8 cellular contexts compared by ENCODE assay signal in genomic region chr4:109815151-109816081, GRCh38. TPM values are rescaled to one million over a fixed set of nuclear protein-coding genes. Genes with fewer than 3 reads are reported as not detected.
DNase-seq lines count a peak whose midpoint lies in the region; ATAC-seq, FAIRE-seq and TF ChIP-seq lines count a peak whose summit lies in the region.

GAR1 (plus strand) TSS chr4:109815762; CDS start chr4:109816165, 403 bp downstream.

- no peaks in the 10 kb centered on the region for H4K20me1 ChIP-seq in OCI-LY1 (ENCODE audit: insufficient read depth, low read length)
- no peaks in the 10 kb centered on the region for H4K20me1 ChIP-seq in endothelial cell of umbilical vein (replicated peaks; ENCODE audit: control insufficient read depth, extremely low read depth, insufficient read depth, low read length)

- 1% methylated on average over 53 of the region's 53 CpGs for WGBS in HUES64

- BruUV-seq in Calu3 (replicated peaks; lab: Mats Ljungman, UMichigan) (no TSS peak), endothelial cell of umbilical vein (replicated peaks; lab: Mats Ljungman, UMichigan) (TSS peak; percentile 43)

- H3K27me3 ChIP-seq in HUES64 (ENCODE audit: insufficient read depth, low read length) (no peaks in the 10 kb centered on the region), OCI-LY1 (ENCODE audit: insufficient read depth, low read length) (no peaks in the 10 kb centered on the region), endothelial cell of umbilical vein (ENCODE audit: control insufficient read depth in 2 of 2, insufficient read depth in 2 of 2, low read length in 2 of 2) (no peaks in the 10 kb centered on the region)

- TF ChIP-seq POLR2A in endothelial cell of umbilical vein (IDR thresholded peaks at IDR 0.05; ENCODE audit: low read depth, low read length), result peak; percentile 52

- peaks cover 41% of the 10 kb centered on the region for H3K36me3 Mint-ChIP-seq in Calu3 (ENCODE audit: insufficient read depth, unreplicated experiment)

- FAIRE-seq in endothelial cell of umbilical vein (lab: Jason Lieb, UNC), result peak; percentile 97

- CTCF ChIA-PET in Calu3 (lab: Charles Lee) (no interaction called here), endothelial cell of umbilical vein (lab: Charles Lee) (interaction anchor here (0.8 to 1.6 kb wide), 6 partner anchors 10 to 388 kb away, joined by 3 to 5 read pairs (median 5); partner anchors contain the start of genes CFI and SEC24B)

- H3K9me3 ChIP-seq in HUES64 (ENCODE audit: insufficient read depth, low read depth, low read length), result no peaks in the 10 kb centered on the region
- no peaks in the 10 kb centered on the region for H3K9me3 ChIP-seq in OCI-LY1 (ENCODE audit: low read length)
- no peaks in the 10 kb centered on the region for H3K9me3 ChIP-seq in endothelial cell of umbilical vein (replicated peaks; ENCODE audit: control insufficient read depth, insufficient read depth, low read length)

- no peaks in the 10 kb centered on the region for H3K9me3 Mint-ChIP-seq in Calu3 (ENCODE audit: low read depth, unreplicated experiment)

- H3K4me1 Mint-ChIP-seq in Calu3 (ENCODE audit: low read depth, unreplicated experiment), result peaks cover 24% of the 10 kb centered on the region

- DNase-seq in Calu3 (peak; percentile 79), endothelial cell of umbilical vein (ENCODE audit: low read depth, low spot score) (peak; percentile 94), midbrain (lab: John Stamatoyannopoulos, UW) (peak; percentile 92)
- peak; percentile 86 for DNase-seq in activated CD8-positive, alpha-beta memory T cell treated with anti-CD3 and anti-CD28 coated beads, Interleukin-2, amount 50 U/mL, for 4 hours
- peak; percentile 69 to 75 for DNase-seq in stimulated activated CD8-positive, alpha-beta memory T cell treated with anti-CD3 and anti-CD28 coated beads, Interleukin-2, amount 100 ng/mL, for 1 hour (ENCODE audit: low read depth in 2 of 2)

- TF ChIP-seq CTCF in Calu3 (IDR thresholded peaks at IDR 0.05; ENCODE audit: unreplicated experiment), result no peak
- TF ChIP-seq CTCF in OCI-LY1 (IDR thresholded peaks at IDR 0.05; ENCODE audit: low read length), result no peak
- no peak for TF ChIP-seq CTCF in endothelial cell of umbilical vein (IDR thresholded peaks at IDR 0.05; ENCODE audit: extremely low read depth in 1 of 2, insufficient read depth in 1 of 2, low read depth in 1 of 2, low read length in 2 of 2)

- no peaks in the 10 kb centered on the region for H3K9me1 ChIP-seq in endothelial cell of umbilical vein (replicated peaks; ENCODE audit: control insufficient read depth, extremely low read depth, insufficient read depth, low read length)

- POLR2A ChIA-PET in endothelial cell of umbilical vein (lab: Charles Lee), result interaction anchor here (0.9 kb wide), 1 partner anchor 113 kb away, joined by 3 read pairs; no protein-coding TSS in a partner anchor

- H3K9me2 ChIP-seq in OCI-LY1 (ENCODE audit: low read depth, low read length), result no peaks in the 10 kb centered on the region

- H3K36me3 ChIP-seq in HUES64 (ENCODE audit: insufficient read depth, low read length) (peaks cover 35% of the 10 kb centered on the region), OCI-LY1 (ENCODE audit: insufficient read depth, low read length) (peaks cover 29% of the 10 kb centered on the region), endothelial cell of umbilical vein (ENCODE audit: control insufficient read depth in 2 of 2, extremely low read depth in 1 of 2, insufficient read depth in 2 of 2, low read length in 2 of 2) (peaks cover 0 to 8% of the 10 kb centered on the region in 2 experiments)

- H3K27me3 Mint-ChIP-seq in Calu3 (ENCODE audit: unreplicated experiment), result no peaks in the 10 kb centered on the region

- peak within 1 kb of the TSS; percentile 75 for H3K27ac Mint-ChIP-seq in Calu3 (ENCODE audit: unreplicated experiment)

- H3F3A ChIP-seq in OCI-LY1 (ENCODE audit: insufficient read depth, low read length), result no peaks in the 10 kb centered on the region

- dilution Hi-C loops in endothelial cell of umbilical vein (cut with MboI; ENCODE audit: extremely low pct_ligation_motif_present, low sequenced_read_pairs), result no loop called here

- ATAC-seq in GM21447 (IDR thresholded peaks at IDR 0.05; ENCODE audit: unreplicated experiment), result peak; percentile 98

- peak within 1 kb of the TSS; percentile 94 for H3K4me3 ChIP-seq in HUES64 (ENCODE audit: low read length)
- peak within 1 kb of the TSS; percentile 86 for H3K4me3 ChIP-seq in OCI-LY1 (ENCODE audit: low read depth, low read length, poor library complexity, severe bottlenecking)
- H3K4me3 ChIP-seq in endothelial cell of umbilical vein (replicated peaks in 1 of 3; ENCODE audit: insufficient read depth in 1 of 3, low read depth in 1 of 3, low read length in 3 of 3), result peak within 1 kb of the TSS; percentile 35 to 92 (median 70)

- H2AFZ ChIP-seq in OCI-LY1 (ENCODE audit: low read length) (peak within 1 kb of the TSS; percentile 97), endothelial cell of umbilical vein (ENCODE audit: low read depth, low read length) (peak within 1 kb of the TSS; percentile 89)

- H3K4me3 Mint-ChIP-seq in Calu3 (ENCODE audit: low read depth, unreplicated experiment), result peak within 1 kb of the TSS; percentile 78

- peaks cover 14% of the 10 kb centered on the region; the same call in 1 of the 2 replicates for H3K79me2 ChIP-seq in OCI-LY1 (ENCODE audit: insufficient read depth, low read length)
- peaks cover 28% of the 10 kb centered on the region for H3K79me2 ChIP-seq in endothelial cell of umbilical vein (ENCODE audit: control insufficient read depth, insufficient read depth, low read length)

- H3K4me1 ChIP-seq in HUES64 (ENCODE audit: insufficient read depth, low read length) (peaks cover 14% of the 10 kb centered on the region), OCI-LY1 (ENCODE audit: insufficient read depth, low read length, severe bottlenecking) (peaks cover 21% of the 10 kb centered on the region), endothelial cell of umbilical vein (ENCODE audit: control insufficient read depth, extremely low read depth, insufficient read depth, low read length) (peaks cover 13% of the 10 kb centered on the region)

- H3K9ac ChIP-seq in HUES64 (ENCODE audit: low read depth, low read length) (peak within 1 kb of the TSS; percentile 94), OCI-LY1 (ENCODE audit: low read length) (peak within 1 kb of the TSS; percentile 89), endothelial cell of umbilical vein (replicated peaks; ENCODE audit: extremely low read depth, insufficient read depth, low read length) (peak within 1 kb of the TSS; percentile 68)

- intact Hi-C loops in Calu3 (cut with micrococcal nuclease; ENCODE audit: unreplicated experiment) (loop anchor here (1.0 to 5.0 kb wide), 2 partner anchors 113 to 163 kb away; partner anchors contain the start of gene CASP6), endothelial cell of umbilical vein (cut with micrococcal nuclease) (loop anchor here (1.0 to 10.0 kb wide), 6 partner anchors 11 to 1141 kb away; partner anchors contain the start of genes CASP6, PLA2G12A and SEC24B)

- peak within 1 kb of the TSS; percentile 83 for H3K27ac ChIP-seq in HUES64 (ENCODE audit: low read depth, low read length)
- peak within 1 kb of the TSS; percentile 47 for H3K27ac ChIP-seq in OCI-LY1 (ENCODE audit: low read depth, low read length, poor library complexity, severe bottlenecking)
- peak within 1 kb of the TSS; percentile 67 for H3K27ac ChIP-seq in endothelial cell of umbilical vein (ENCODE audit: insufficient read depth, low read depth, low read length)

- H3K4me2 ChIP-seq in OCI-LY1 (ENCODE audit: low read length) (peak within 1 kb of the TSS; percentile 90), endothelial cell of umbilical vein (ENCODE audit: insufficient read depth, low read length) (peak within 1 kb of the TSS; percentile 87)

TF ChIP-seq in endothelial cell of umbilical vein, 7 proteins besides CTCF, POLR2A, EP300 and RAD21:
- TF ChIP-seq GATA2 (IDR thresholded peaks at IDR 0.05; ENCODE audit: insufficient read depth, insufficient read length, low read depth, low read length) (no peak), MYC (IDR thresholded peaks at IDR 0.05; ENCODE audit: low read depth, low read length) (peak; percentile 92), EZH2 (IDR thresholded peaks at IDR 0.05; ENCODE audit: borderline replicate concordance, low read depth, low read length, severe bottlenecking) (no peak), POLR2AphosphoS5 (IDR thresholded peaks at IDR 0.05; ENCODE audit: insufficient read depth, low read depth, low read length) (peak; percentile 25), FOS (IDR thresholded peaks at IDR 0.05; ENCODE audit: borderline replicate concordance, insufficient read depth, low read length) (no peak), JUN (IDR thresholded peaks at IDR 0.05; ENCODE audit: borderline replicate concordance, insufficient read depth, insufficient read length, low read depth) (no peak), MAX (IDR thresholded peaks at IDR 0.05; ENCODE audit: insufficient read depth, insufficient read length) (peak; percentile 84)

RNA-seq across cellular contexts. Expression of gene GAR1, which starts in this region (rescaled TPM):
- total RNA-seq in Calu3 (2022) (20.8 and 23.7 TPM in 2 replicates), endothelial cell of umbilical vein (27.7 and 29.1 TPM in 2 replicates)
- 43.3 TPM for polyA plus RNA-seq in HUES64 (2013, experiment 1 of 2)
- polyA plus RNA-seq in HUES64 (2013, experiment 2 of 2), result 42.3 TPM
- polyA plus RNA-seq in endothelial cell of umbilical vein, result 8.2 and 12.7 TPM in 2 replicates
- polyA plus RNA-seq in endothelial cell of umbilical vein (2011; cell fraction: cytosol; rRNA removed), result 19.1 and 26.5 TPM in 2 replicates
- polyA plus RNA-seq in endothelial cell of umbilical vein (2011; cell fraction: nucleus; rRNA removed), result 6.0 and 11.2 TPM in 2 replicates
- polyA plus RNA-seq in endothelial cell of umbilical vein (2012), result 30.0 and 55.4 TPM in 2 replicates
- polyA minus RNA-seq in endothelial cell of umbilical vein, result 4.6 and 5.2 TPM in 2 replicates
- polyA minus RNA-seq in endothelial cell of umbilical vein (2011; cell fraction: cytosol; rRNA and poly(A)+ RNA removed), result 3.6 TPM
- 2.8 and 4.5 TPM in 2 replicates for polyA minus RNA-seq in endothelial cell of umbilical vein (2011; cell fraction: nucleus; rRNA and poly(A)+ RNA removed)

Comparison
In these comparisons a context has a peak if more than half of its experiments do, and no peak if none do; other contexts are left out.
1. Peak in every context shown above with its lines: DNase-seq, ATAC-seq, H3K4me3 ChIP-seq and H3K27ac ChIP-seq.